Comparison of ENCODE assay signal across 8 cellular contexts in genomic region chr2:187453078-187453641, GRCh38. TPM values are rescaled to one million over a fixed set of nuclear protein-coding genes. Genes with fewer than 3 reads are reported as not detected.
A peak's percentile ranks its signal among the peaks of the same experiment; 100 is the strongest.
DNase-seq lines count a peak whose midpoint lies in the region; ATAC-seq, FAIRE-seq and TF ChIP-seq lines count a peak whose summit lies in the region.

No MANE protein-coding gene starts in this region.

- H3K27me3 ChIP-seq in GM23248 (replicated peaks; ENCODE audit: insufficient read depth), result no peaks in the 10 kb centered on the region
- no peaks in the 10 kb centered on the region for H3K27me3 ChIP-seq in Peyer's patch
- H3K27me3 ChIP-seq in vagina, result no peaks in the 10 kb centered on the region

- TF ChIP-seq CTCF in A549 (IDR thresholded peaks at IDR 0.05) (peak; percentile 69), Peyer's patch (IDR thresholded peaks at IDR 0.05) (peak in 4 of 6 experiments; percentile 10 to 50 (median 44)), vagina (IDR thresholded peaks at IDR 0.05) (peak in 2 of 3 experiments; percentile 47 to 56)

- H3K9me3 ChIP-seq in A549 (no peaks in the 10 kb centered on the region), GM23248 (ENCODE audit: low read depth) (no peaks in the 10 kb centered on the region), Peyer's patch (no peaks in the 10 kb centered on the region), vagina (no peaks in the 10 kb centered on the region)

- peak; percentile 78 to 79 for TF ChIP-seq RAD21 in A549 (conservative IDR thresholded peaks at IDR 0.05 in 1 of 2, IDR thresholded peaks at IDR 0.05 in 1 of 2)

- H3K4me2 ChIP-seq in A549 (no peak overlapping the region), GM23248 (ENCODE audit: unreplicated experiment) (no peak overlapping the region)

- POLR2A ChIA-PET in A549 (lab: Yijun Ruan, JAX), result no interaction called here

- no peaks in the 10 kb centered on the region for H3K79me2 ChIP-seq in GM23248 (ENCODE audit: insufficient read depth)

- TF ChIP-seq POLR2A in A549 (IDR thresholded peaks at IDR 0.05; ENCODE audit: low read length), result no peak
- TF ChIP-seq POLR2A in Peyer's patch (IDR thresholded peaks at IDR 0.05), result no peak
- TF ChIP-seq POLR2A in vagina (IDR thresholded peaks at IDR 0.05), result no peak

- H3K4me3 ChIP-seq in A549 (no peak overlapping the region), GM23248 (no peak overlapping the region), Peyer's patch (no peak overlapping the region), vagina (no peak overlapping the region)

- H4K20me1 ChIP-seq in GM23248 (ENCODE audit: insufficient read depth), result no peaks in the 10 kb centered on the region

- H3K4me1 ChIP-seq in A549 (no peaks in the 10 kb centered on the region), GM23248 (ENCODE audit: insufficient read depth) (0 out of 2 replicates have a peak, but pooled peaks cover 4% of the 10 kb centered on the region), Peyer's patch (no peaks in the 10 kb centered on the region), vagina (no peaks in the 10 kb centered on the region)

- H3K27ac ChIP-seq in A549 (no peak overlapping the region), GM23248 (no peak overlapping the region), Peyer's patch (no peak overlapping the region), vagina (no peak overlapping the region)

- in situ Hi-C loops in GM23248 (cut with MboI), result no loop called here

- no peak overlapping the region for H3K9ac ChIP-seq in GM23248

- H3K36me3 ChIP-seq in GM23248 (ENCODE audit: low read depth), result no peaks in the 10 kb centered on the region
- no peaks in the 10 kb centered on the region for H3K36me3 ChIP-seq in Peyer's patch
- no peaks in the 10 kb centered on the region for H3K36me3 ChIP-seq in vagina

- TF ChIP-seq EP300 in A549 (IDR thresholded peaks at IDR 0.05), result no peak

- H3F3A ChIP-seq in GM23248 (ENCODE audit: insufficient read depth), result peaks cover 5% of the 10 kb centered on the region; the same call in 1 of the 2 replicates

- intact Hi-C loops in vagina (cut with DNase I), result loop anchor here (5.0 kb wide), 1 partner anchor 591 kb away; no protein-coding TSS in a partner anchor

- peak; percentile 43 for FAIRE-seq in A549 (lab: Jason Lieb, UNC)
- FAIRE-seq in frontal cortex (lab: Jason Lieb, UNC), result peak; percentile 90

- DNase-seq in A549 (ENCODE audit: low read depth in 1 of 2, low spot score in 1 of 2), result peak; percentile 7 to 26
- DNase-seq in GM23248, result peak; percentile 54
- DNase-seq in Peyer's patch, result no peak
- peak in 1 of 2 donors; percentile 8 for DNase-seq in frontal cortex (ENCODE audit: low spot score in 2 of 2)
- DNase-seq in vagina (ENCODE audit: extremely low spot score in 2 of 2), result no peak

- peak in 1 of 2 experiments; percentile 54; a peak in 1 of 6 replicates for ATAC-seq in A549
- no peak for ATAC-seq in GM21723 (IDR thresholded peaks at IDR 0.05; ENCODE audit: unreplicated experiment)
- ATAC-seq in GM21737 (IDR thresholded peaks at IDR 0.05; ENCODE audit: unreplicated experiment), result no peak
- ATAC-seq in GM18861 (IDR thresholded peaks at IDR 0.05; ENCODE audit: unreplicated experiment), result no peak

- no peak overlapping the region for H2AFZ ChIP-seq in GM23248

- 19% methylated on average over 1 of the region's 1 CpG for WGBS in A549 (ENCODE audit: missing lambda C conversion rate)
- WGBS in GM23248 (ENCODE audit: low coverage in 1 of 2, low lambda C conversion rate in 2 of 2, missing lambda C conversion rate in 2 of 2), 2 experiments, result 96 to 97% methylated on average over 1 of the region's 1 CpG

- H3K9me2 ChIP-seq in GM23248 (ENCODE audit: insufficient read depth), result no peaks in the 10 kb centered on the region

- CTCF ChIA-PET in A549 (lab: Yijun Ruan, JAX), result interaction anchor here (0.6 to 2.4 kb wide), 9 partner anchors 22 to 596 kb away, joined by 3 to 8 read pairs (median 3); no protein-coding TSS in a partner anchor

TF ChIP-seq in A549, 52 proteins besides CTCF, POLR2A, EP300 and RAD21:
- TF ChIP-seq SMC3 (IDR thresholded peaks at IDR 0.05), result peak; percentile 72
- TF ChIP-seq NR3C1 (IDR thresholded peaks at IDR 0.05), result no peak
- no peak for TF ChIP-seq RFX5 (IDR thresholded peaks at IDR 0.05)
TF ChIP-seq in A549: peak in this region for 1.

RNA-seq across cellular contexts. Expression of gene CALCRL, which starts 5.1 kb away (rescaled TPM):
- polyA plus RNA-seq in A549 (2011; rRNA removed) (0.90 and 1.5 TPM in 2 replicates), A549 (2017; fragmentation: RNase III; extraction: RNeasy Plus Mini Kit Qiagen cat#74134 plus additional on column Dnase treatment) (0.01 to 0.08 TPM (median 0.05 TPM) in 3 replicates), GM23248 (2016; fragmentation: Nextera tagmentation; extraction: Ambion mirVana) (0.76 and 2.4 TPM in 2 replicates)
- 0.08 and 0.09 TPM in 2 replicates for polyA plus RNA-seq in A549 (2012; cell fraction: cytosol; rRNA removed)
- polyA plus RNA-seq in A549 (2012; cell fraction: nucleus; rRNA removed), result 0.06 and 0.20 TPM in 2 replicates
- polyA minus RNA-seq in A549 (2011; rRNA and poly(A)+ RNA removed), result 0.49 and 1.4 TPM in 2 replicates
- 2.7 and 3.2 TPM in 2 replicates for total RNA-seq in GM23248 (2014; rRNA removed; shearing (Covaris generic))
- total RNA-seq in Peyer's patch (10 to 100 TPM in 2 of 4 donors, 1 to 10 TPM in 2; 5.3 to 23.9 (median 9.3) TPM), frontal cortex (11.8 TPM), vagina (19.2 TPM)

Comparison
In these comparisons a context has a peak if more than half of its experiments do, and no peak if none do; other contexts are left out.
1. DNase-seq: peak in A549 (2 of 2) and GM23248 (single experiment); none in Peyer's patch (0 of 3) and vagina (0 of 2).
2. Peak in every context shown above with its lines, with median percentiles within 50 percentile points of each other: CTCF ChIP-seq.